ENCODE assay signal across 8 cellular contexts in genomic region chr1:21175324-21175669, GRCh38. TPM values are rescaled to one million over a fixed set of nuclear protein-coding genes. Genes with fewer than 3 reads are reported as not detected.
DNase-seq lines count a peak whose midpoint lies in the region; ATAC-seq and TF ChIP-seq lines count a peak whose summit lies in the region.

No MANE protein-coding gene starts in this region.

- intact Hi-C loops in CD14-positive monocyte (cut with micrococcal nuclease) (loop anchor here in 1 of 2 donors (5.0 kb wide), 1 partner anchor 153 kb away; no protein-coding TSS in a partner anchor), esophagus squamous epithelium (cut with DNase I) (no loop called here)

- peaks cover 0 to 5% (median 0%) of the 10 kb centered on the region in 3 donors for H3K36me3 ChIP-seq in esophagus squamous epithelium

- H3K36me3 Mint-ChIP-seq in CD14-positive monocyte, result peaks cover 22 to 27% of the 10 kb centered on the region in 2 donors
- peaks cover 15% of the 10 kb centered on the region for H3K36me3 Mint-ChIP-seq in WTC11
- no peaks in the 10 kb centered on the region for H3K36me3 Mint-ChIP-seq in naive B cell

- no peaks in the 10 kb centered on the region for H3K9me3 Mint-ChIP-seq in CD14-positive monocyte
- no peaks in the 10 kb centered on the region for H3K9me3 Mint-ChIP-seq in WTC11
- H3K9me3 Mint-ChIP-seq in naive B cell, result no peaks in the 10 kb centered on the region

- CTCF ChIA-PET in WTC11 (lab: Charles Lee), result no interaction called here

- H3K9me3 ChIP-seq in esophagus squamous epithelium, result no peaks in the 10 kb centered on the region

- peak overlapping the region; percentile 66 for H3K4me3 ChIP-seq in Jurkat, Clone E6-1 (ENCODE audit: low read length)
- peak overlapping the region; percentile 85 to 92 (median 88) for H3K4me3 ChIP-seq in esophagus squamous epithelium

- H3K4me3 Mint-ChIP-seq in CD14-positive monocyte (peak overlapping the region; percentile 86 to 92), WTC11 (peak overlapping the region; percentile 82), naive B cell (peak overlapping the region; percentile 88 to 98 (median 94))

- POLR2A ChIA-PET in WTC11 (lab: Charles Lee), result no interaction called here

- WGBS in esophagus squamous epithelium, 2 donors, result 0% methylated on average over 6 of the region's 6 CpGs

- no peak for TF ChIP-seq CTCF in CD14-positive monocyte (IDR thresholded peaks at IDR 0.05)
- TF ChIP-seq CTCF in WTC11 (IDR thresholded peaks at IDR 0.05), result no peak
- TF ChIP-seq CTCF in esophagus squamous epithelium (IDR thresholded peaks at IDR 0.05), result peak in 1 of 6 experiments; percentile 4

- H3K27ac ChIP-seq in esophagus squamous epithelium, result peak overlapping the region; percentile 94 to 95 (median 94)

- H3K4me1 Mint-ChIP-seq in CD14-positive monocyte (peaks cover 24% of the 10 kb centered on the region), WTC11 (peaks cover 18% of the 10 kb centered on the region), naive B cell (peaks cover 30 to 34% (median 33%) of the 10 kb centered on the region in 3 donors)

- H3K27ac Mint-ChIP-seq in CD14-positive monocyte (peak overlapping the region; percentile 91 to 99 (median 97)), WTC11 (peak overlapping the region; percentile 8; the same call in 1 of the 2 replicates), naive B cell (peak overlapping the region; percentile 89 to 98 (median 98))

- H3K27me3 ChIP-seq in esophagus squamous epithelium, result no peaks in the 10 kb centered on the region

- H3K4me1 ChIP-seq in esophagus squamous epithelium, result peaks cover 4 to 54% (median 17%) of the 10 kb centered on the region in 3 donors

- no peak for TF ChIP-seq POLR2A in esophagus squamous epithelium (IDR thresholded peaks at IDR 0.05)

- no peak for ATAC-seq in WTC11
- peak; percentile 18 to 19 for ATAC-seq in naive B cell (ENCODE audit: low read depth in 2 of 2)
- no peak for ATAC-seq in GM21576 (IDR thresholded peaks at IDR 0.05; ENCODE audit: unreplicated experiment)
- ATAC-seq in HG03457 (IDR thresholded peaks at IDR 0.05; ENCODE audit: unreplicated experiment), result no peak
- ATAC-seq in HG02763 (IDR thresholded peaks at IDR 0.05; ENCODE audit: unreplicated experiment), result no peak

- H3K27me3 Mint-ChIP-seq in CD14-positive monocyte (ENCODE audit: low read depth in 3 of 3) (peaks cover 0 to 5% (median 2%) of the 10 kb centered on the region in 3 donors), WTC11 (ENCODE audit: low read depth) (peaks cover 23% of the 10 kb centered on the region), naive B cell (no peaks in the 10 kb centered on the region)

- DNase-seq in CD14-positive monocyte (ENCODE audit: low spot score) (peak; percentile 86), WTC11 (ENCODE audit: low spot score) (no peak), esophagus squamous epithelium (lab: John Stamatoyannopoulos, UW) (no peak), naive B cell (peak; percentile 66)
- peak; percentile 73 for DNase-seq in Jurkat, Clone E6-1 (ENCODE audit: low read depth, low spot score)

TF ChIP-seq in WTC11, 78 proteins besides CTCF, POLR2A, EP300 and RAD21:
- no peak for TF ChIP-seq E2F4 (CRISPR knock-in tag; IDR thresholded peaks at IDR 0.05; ENCODE audit: borderline replicate concordance, low read depth)
TF ChIP-seq in WTC11: peak in this region for 0.

RNA-seq across cellular contexts. Expression of gene EIF4G3, which starts 1.4 kb away (rescaled TPM):
- polyA plus RNA-seq in CD14-positive monocyte, result 1 to 10 TPM; 5.1 to 5.8 TPM
- polyA plus RNA-seq in Jurkat, Clone E6-1 (2012; ENCODE audit: insufficient read depth, insufficient read length), result 42.7 TPM
- total RNA-seq in WTC11 (2021), result 76.7 to 78.8 TPM (median 77.7 TPM) in 3 replicates
- total RNA-seq in esophagus squamous epithelium, result 10 to 100 TPM; 28.3 to 55.5 (median 35.5) TPM
- 10 to 100 TPM; 12.2 to 29.2 (median 16.0) TPM for polyA plus RNA-seq in naive B cell (ENCODE audit: low read depth in 6 of 6)

Comparison
In these comparisons a context has a peak if more than half of its experiments do, and no peak if none do; other contexts are left out.
1. DNase-seq: peak in CD14-positive monocyte (single experiment), Jurkat, Clone E6-1 (single experiment) and naive B cell (single experiment); none in WTC11 (single experiment) and esophagus squamous epithelium (single experiment).
2. H3K27ac Mint-ChIP-seq: peak in every context shown above with its lines; median percentile 98 in naive B cell; 97 in CD14-positive monocyte; 8 in WTC11.
3. ATAC-seq: peak in naive B cell (2 of 2); none in WTC11 (single experiment), GM21576 (single experiment), HG03457 (single experiment) and HG02763 (single experiment).
4. Peak in every context shown above with its lines, with median percentiles within 50 percentile points of each other: H3K4me3 Mint-ChIP-seq.